Comparison of ENCODE assay signal across 12 cellular contexts in genomic region chr18:23881778-23882177, GRCh38.
DNase-seq lines count a peak whose midpoint lies in the region; ATAC-seq and TF ChIP-seq lines count a peak whose summit lies in the region.
"Had no signal": no experiment of that assay in that cellular context is flagged by ENCODE, and none has a peak within 500 bp of the region (broad histone marks: within the 10 kb centered on the region; RNA-seq: fewer than 3 reads in every experiment).

No MANE protein-coding gene starts in this region.

- H3K4me3 ChIP-seq in neural cell (ENCODE audit: low read length) (peak overlapping the region; percentile 49), gastroesophageal sphincter (no peak overlapping the region)
- H3K4me3 ChIP-seq: adrenal gland had no signal

- TF ChIP-seq CTCF in neural cell (IDR thresholded peaks at IDR 0.05; ENCODE audit: poor library complexity, severe bottlenecking) (no peak), gastroesophageal sphincter (IDR thresholded peaks at IDR 0.05) (no peak)

- no peaks in the 10 kb centered on the region for H3K79me2 ChIP-seq in neural cell (replicated peaks; ENCODE audit: insufficient read depth, low read length)

- H3K27me3 ChIP-seq in neural cell (ENCODE audit: insufficient read depth, low read depth, low read length) (no peaks in the 10 kb centered on the region), gastroesophageal sphincter (no peaks in the 10 kb centered on the region)
- H3K27me3 ChIP-seq: adrenal gland had no signal

- H3K9me3 ChIP-seq in neural cell (ENCODE audit: low read length) (no peaks in the 10 kb centered on the region), gastroesophageal sphincter (no peaks in the 10 kb centered on the region)
- H3K9me3 ChIP-seq: adrenal gland had no signal

- H3F3A ChIP-seq in neural cell (ENCODE audit: insufficient read depth, low read length, poor library complexity, severe bottlenecking): peaks cover 5% of the 10 kb centered on the region

- H4K20me1 ChIP-seq in neural cell (ENCODE audit: insufficient read depth): no peaks in the 10 kb centered on the region

- TF ChIP-seq RAD21 in neural cell (conservative IDR thresholded peaks at IDR 0.05): no peak

- DNase-seq in DMS79 treated with DMSO at 0.1 percent for 48 hours (lab: John Stamatoyannopoulos, UW) (peak; percentile 79), NCI-H187 treated with DMSO at 0.1 percent for 48 hours (lab: John Stamatoyannopoulos, UW) (peak; percentile 25), SHP77 (lab: John Stamatoyannopoulos, UW) (peak; percentile 64 to 68), RKO (ENCODE audit: low spot score) (no peak), KG1 (lab: John Stamatoyannopoulos, UW) (no peak)
- no peak for DNase-seq in activated naive CD4-positive, alpha-beta T cell (lab: John Stamatoyannopoulos, UW)
- DNase-seq: activated T-cell treated with anti-CD3 and anti-CD28 coated beads, Interleukin-2, amount 50 U/mL, for 72 hours; NCI-H524 treated with DMSO at 0.1 percent for 48 hours had no signal

- no peak for ATAC-seq in gastroesophageal sphincter
- ATAC-seq: activated T-cell treated with anti-CD3 and anti-CD28 coated beads, Interleukin-2, amount 50 U/mL, for 72 hours had no signal

- WGBS in gastroesophageal sphincter (ENCODE audit: low coverage in 1 of 2), 2 donors: 70 to 84% methylated on average over 3 to 8 of the region's 8 CpGs

- peak overlapping the region; percentile 29 for H3K9ac ChIP-seq in neural cell (ENCODE audit: low read length)

- H3K4me2 ChIP-seq in neural cell (ENCODE audit: low read length): peak overlapping the region; percentile 41

- peaks cover 0 to 26% (median 7%) of the 10 kb centered on the region in 3 donors for H3K4me1 ChIP-seq in gastroesophageal sphincter

- no peak overlapping the region for H2AFZ ChIP-seq in neural cell (ENCODE audit: low read depth, low read length)

- H3K9me2 ChIP-seq in neural cell (ENCODE audit: insufficient read depth, low read length): no peaks in the 10 kb centered on the region

- H3K36me3 ChIP-seq in neural cell (ENCODE audit: insufficient read depth, low read length): no peaks in the 10 kb centered on the region
- peaks cover 0 to 25% of the 10 kb centered on the region in 2 donors for H3K36me3 ChIP-seq in gastroesophageal sphincter
- H3K36me3 ChIP-seq: adrenal gland had no signal

- TF ChIP-seq POLR2A in gastroesophageal sphincter (IDR thresholded peaks at IDR 0.05): no peak

- TF ChIP-seq EP300 in neural cell (conservative IDR thresholded peaks at IDR 0.05; ENCODE audit: poor library complexity, severe bottlenecking) (peak; percentile 62), gastroesophageal sphincter (IDR thresholded peaks at IDR 0.05) (no peak)

- H3K27ac ChIP-seq in neural cell (ENCODE audit: low read length) (peak overlapping the region; percentile 69), gastroesophageal sphincter (no peak overlapping the region)
- H3K27ac ChIP-seq: adrenal gland, HL-60 had no signal

TF ChIP-seq in neural cell, 6 proteins besides CTCF, POLR2A, EP300 and RAD21:
- TF ChIP-seq EZH2 (IDR thresholded peaks at IDR 0.05; ENCODE audit: borderline replicate concordance, insufficient read depth, low read length, poor library complexity, severe bottlenecking) (no peak), REST (IDR thresholded peaks at IDR 0.05; ENCODE audit: borderline replicate concordance) (peak; percentile 46), SMC3 (conservative IDR thresholded peaks at IDR 0.05; ENCODE audit: poor library complexity) (no peak), POLR2AphosphoS5 (IDR thresholded peaks at IDR 0.05) (peak; percentile 70), MXI1 (conservative IDR thresholded peaks at IDR 0.05; ENCODE audit: poor library complexity, severe bottlenecking) (no peak), TAF1 (IDR thresholded peaks at IDR 0.05; ENCODE audit: low read depth) (no peak)

Comparison
In these comparisons a context has a peak if more than half of its experiments do, and no peak if none do; other contexts are left out.
1. DNase-seq: peak in DMS79 treated with DMSO at 0.1 percent for 48 hours (single experiment), NCI-H187 treated with DMSO at 0.1 percent for 48 hours (single experiment) and SHP77 (2 of 2); none in RKO (single experiment), KG1 (single experiment) and activated naive CD4-positive, alpha-beta T cell (0 of 4).